In the genomic region with DNA sequence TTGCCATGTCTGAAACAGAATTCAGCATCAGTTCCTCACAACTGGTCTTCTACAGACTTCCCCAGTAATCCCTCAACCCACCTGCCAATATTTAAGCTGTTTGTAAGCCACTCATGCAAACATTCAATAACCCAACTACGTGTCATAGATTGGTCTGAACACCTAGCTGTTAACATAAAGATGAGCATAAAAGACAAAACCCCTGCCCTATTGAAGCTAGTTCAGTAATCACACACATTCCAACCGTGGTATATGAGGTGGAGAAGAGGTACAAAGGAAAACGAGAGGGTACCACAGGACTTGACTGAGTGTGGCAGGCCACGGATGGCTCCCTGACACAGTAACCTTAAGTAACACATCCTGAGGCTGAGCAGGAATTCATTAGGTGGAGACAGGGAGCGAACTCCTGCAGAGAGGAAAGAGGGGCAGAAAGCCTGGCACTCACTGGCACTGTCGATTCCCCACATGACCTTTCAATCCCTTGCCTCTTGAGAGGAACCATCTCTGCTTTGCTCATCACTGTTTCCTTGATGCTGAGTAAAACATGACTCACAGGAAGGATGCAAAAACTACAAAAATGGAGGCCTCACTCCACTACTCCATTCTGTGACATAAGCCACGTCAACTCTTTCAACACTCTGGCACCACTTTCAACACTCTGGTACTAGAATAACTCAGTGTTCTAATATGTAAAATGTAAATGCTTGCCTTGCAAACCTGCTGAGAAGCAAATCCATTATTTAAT, we compare ENCODE assay signal across 8 cellular contexts. TPM values are rescaled to one million over a fixed set of nuclear protein-coding genes. Genes with fewer than 3 reads are reported as not detected.
DNase-seq lines count a peak whose midpoint lies in the region; ATAC-seq and TF ChIP-seq lines count a peak whose summit lies in the region.

No MANE protein-coding gene starts in this region.

- TF ChIP-seq CTCF in fibroblast of pulmonary artery (IDR thresholded peaks at IDR 0.05; ENCODE audit: low read length, missing control alignments): no peak

- no peaks in the 10 kb centered on the region for H3K27me3 Mint-ChIP-seq in activated CD4-positive, alpha-beta T cell treated with anti-CD3 and anti-CD28 coated beads, Interleukin-2, amount 10 ng/mL, durations not matched to agents 24 days and 14 days
- H3K27me3 Mint-ChIP-seq in T-helper 2 cell treated with Interferon-gamma antibody and Interleukin-4, amounts not matched to agents 5 μg/mL and 100 μg/mL, for 36 hours (ENCODE audit: low read depth): no peaks in the 10 kb centered on the region
- H3K27me3 Mint-ChIP-seq in stimulated activated naive CD8-positive, alpha-beta T cell treated with anti-CD3 and anti-CD28 coated beads, Interleukin-15, Interleukin-2, amounts not matched to agents 100 ng/mL and 50 ng/mL, for 24 hours: no peaks in the 10 kb centered on the region

- peaks cover 54% of the 10 kb centered on the region for H3K36me3 Mint-ChIP-seq in activated CD4-positive, alpha-beta T cell treated with anti-CD3 and anti-CD28 coated beads, Interleukin-2, amount 10 ng/mL, durations not matched to agents 24 days and 14 days (ENCODE audit: low read depth)
- H3K36me3 Mint-ChIP-seq in T-helper 2 cell treated with Interferon-gamma antibody and Interleukin-4, amounts not matched to agents 5 μg/mL and 100 μg/mL, for 36 hours (ENCODE audit: low read depth): peaks cover 44% of the 10 kb centered on the region
- peaks cover 59% of the 10 kb centered on the region for H3K36me3 Mint-ChIP-seq in stimulated activated naive CD8-positive, alpha-beta T cell treated with anti-CD3 and anti-CD28 coated beads, Interleukin-15, Interleukin-2, amounts not matched to agents 100 ng/mL and 50 ng/mL, for 24 hours (ENCODE audit: low read depth)

- H3K9me3 Mint-ChIP-seq in activated CD4-positive, alpha-beta T cell treated with anti-CD3 and anti-CD28 coated beads, Interleukin-2, amount 10 ng/mL, durations not matched to agents 24 days and 14 days: no peaks in the 10 kb centered on the region
- H3K9me3 Mint-ChIP-seq in T-helper 2 cell treated with Interferon-gamma antibody and Interleukin-4, amounts not matched to agents 5 μg/mL and 100 μg/mL, for 36 hours: no peaks in the 10 kb centered on the region
- H3K9me3 Mint-ChIP-seq in stimulated activated naive CD8-positive, alpha-beta T cell treated with anti-CD3 and anti-CD28 coated beads, Interleukin-15, Interleukin-2, amounts not matched to agents 100 ng/mL and 50 ng/mL, for 24 hours: no peaks in the 10 kb centered on the region

- peaks cover 34% of the 10 kb centered on the region for H3K4me1 Mint-ChIP-seq in activated CD4-positive, alpha-beta T cell treated with anti-CD3 and anti-CD28 coated beads, Interleukin-2, amount 10 ng/mL, durations not matched to agents 24 days and 14 days
- H3K4me1 Mint-ChIP-seq in T-helper 2 cell treated with Interferon-gamma antibody and Interleukin-4, amounts not matched to agents 5 μg/mL and 100 μg/mL, for 36 hours (ENCODE audit: low read depth): peaks cover 30% of the 10 kb centered on the region
- peaks cover 45% of the 10 kb centered on the region for H3K4me1 Mint-ChIP-seq in stimulated activated naive CD8-positive, alpha-beta T cell treated with anti-CD3 and anti-CD28 coated beads, Interleukin-15, Interleukin-2, amounts not matched to agents 100 ng/mL and 50 ng/mL, for 24 hours (ENCODE audit: low read depth)

- no peak overlapping the region for H3K4me3 ChIP-seq in fibroblast of pulmonary artery (replicated peaks; ENCODE audit: low read depth, low read length)

- ATAC-seq in GM18870 (IDR thresholded peaks at IDR 0.05; ENCODE audit: unreplicated experiment): no peak
- no peak for ATAC-seq in HG03520 (IDR thresholded peaks at IDR 0.05; ENCODE audit: unreplicated experiment)

- DNase-seq in activated CD4-positive, alpha-beta T cell treated with anti-CD3 and anti-CD28 coated beads, Interleukin-2, amount 10 ng/mL, durations not matched to agents 24 days and 14 days: peak; percentile 74
- DNase-seq in activated CD4-positive, alpha-beta T cell treated with anti-CD3 and anti-CD28 coated beads, Interleukin-2, amount 50 U/mL, for 1 hour: no peak
- DNase-seq in T-helper 2 cell treated with Interferon-gamma antibody and Interleukin-4, amounts not matched to agents 5 μg/mL and 100 μg/mL, for 36 hours (ENCODE audit: low spot score): peak; percentile 45
- peak; percentile 93 for DNase-seq in fibroblast of pulmonary artery (ENCODE audit: low read depth)
- no peak for DNase-seq in D341Med (ENCODE audit: low spot score)

- peak overlapping the region; percentile 95 for H3K4me3 Mint-ChIP-seq in activated CD4-positive, alpha-beta T cell treated with anti-CD3 and anti-CD28 coated beads, Interleukin-2, amount 10 ng/mL, durations not matched to agents 24 days and 14 days
- H3K4me3 Mint-ChIP-seq in T-helper 2 cell treated with Interferon-gamma antibody and Interleukin-4, amounts not matched to agents 5 μg/mL and 100 μg/mL, for 36 hours: peak overlapping the region; percentile 92
- H3K4me3 Mint-ChIP-seq in stimulated activated naive CD8-positive, alpha-beta T cell treated with anti-CD3 and anti-CD28 coated beads, Interleukin-15, Interleukin-2, amounts not matched to agents 100 ng/mL and 50 ng/mL, for 24 hours: peak overlapping the region; percentile 96

- intact Hi-C loops in activated CD4-positive, alpha-beta T cell treated with anti-CD3 and anti-CD28 coated beads, Interleukin-2, amount 10 ng/mL, durations not matched to agents 24 days and 14 days (cut with micrococcal nuclease): loop anchor here (1.0 to 5.0 kb wide), 3 partner anchors 31 to 503 kb away; partner anchors contain the start of genes RAB43 and RPN1

- peak overlapping the region; percentile 96 for H3K27ac Mint-ChIP-seq in activated CD4-positive, alpha-beta T cell treated with anti-CD3 and anti-CD28 coated beads, Interleukin-2, amount 10 ng/mL, durations not matched to agents 24 days and 14 days
- H3K27ac Mint-ChIP-seq in T-helper 2 cell treated with Interferon-gamma antibody and Interleukin-4, amounts not matched to agents 5 μg/mL and 100 μg/mL, for 36 hours: peak overlapping the region; percentile 94
- peak overlapping the region; percentile 94 for H3K27ac Mint-ChIP-seq in stimulated activated naive CD8-positive, alpha-beta T cell treated with anti-CD3 and anti-CD28 coated beads, Interleukin-15, Interleukin-2, amounts not matched to agents 100 ng/mL and 50 ng/mL, for 24 hours

RNA-seq across cellular contexts. Expression of gene RPN1, which starts 31.3 kb away (rescaled TPM):
- 192 and 194 TPM in 2 replicates for total RNA-seq in activated CD4-positive, alpha-beta T cell treated with anti-CD3 and anti-CD28 coated beads, Interleukin-2, amount 10 ng/mL, durations not matched to agents 24 days and 14 days

Comparison
In these comparisons a context has a peak if more than half of its experiments do, and no peak if none do; other contexts are left out.
1. DNase-seq: peak in activated CD4-positive, alpha-beta T cell treated with anti-CD3 and anti-CD28 coated beads, Interleukin-2, amount 10 ng/mL, durations not matched to agents 24 days and 14 days (single experiment), T-helper 2 cell treated with Interferon-gamma antibody and Interleukin-4, amounts not matched to agents 5 μg/mL and 100 μg/mL, for 36 hours (single experiment) and fibroblast of pulmonary artery (single experiment); none in activated CD4-positive, alpha-beta T cell treated with anti-CD3 and anti-CD28 coated beads, Interleukin-2, amount 50 U/mL, for 1 hour (single experiment) and D341Med (single experiment).
2. Peak in every context shown above with its lines, with median percentiles within 50 percentile points of each other: H3K27ac Mint-ChIP-seq and H3K4me3 Mint-ChIP-seq.